Comparison of ENCODE assay signal across 1 cellular context in the genomic region with DNA sequence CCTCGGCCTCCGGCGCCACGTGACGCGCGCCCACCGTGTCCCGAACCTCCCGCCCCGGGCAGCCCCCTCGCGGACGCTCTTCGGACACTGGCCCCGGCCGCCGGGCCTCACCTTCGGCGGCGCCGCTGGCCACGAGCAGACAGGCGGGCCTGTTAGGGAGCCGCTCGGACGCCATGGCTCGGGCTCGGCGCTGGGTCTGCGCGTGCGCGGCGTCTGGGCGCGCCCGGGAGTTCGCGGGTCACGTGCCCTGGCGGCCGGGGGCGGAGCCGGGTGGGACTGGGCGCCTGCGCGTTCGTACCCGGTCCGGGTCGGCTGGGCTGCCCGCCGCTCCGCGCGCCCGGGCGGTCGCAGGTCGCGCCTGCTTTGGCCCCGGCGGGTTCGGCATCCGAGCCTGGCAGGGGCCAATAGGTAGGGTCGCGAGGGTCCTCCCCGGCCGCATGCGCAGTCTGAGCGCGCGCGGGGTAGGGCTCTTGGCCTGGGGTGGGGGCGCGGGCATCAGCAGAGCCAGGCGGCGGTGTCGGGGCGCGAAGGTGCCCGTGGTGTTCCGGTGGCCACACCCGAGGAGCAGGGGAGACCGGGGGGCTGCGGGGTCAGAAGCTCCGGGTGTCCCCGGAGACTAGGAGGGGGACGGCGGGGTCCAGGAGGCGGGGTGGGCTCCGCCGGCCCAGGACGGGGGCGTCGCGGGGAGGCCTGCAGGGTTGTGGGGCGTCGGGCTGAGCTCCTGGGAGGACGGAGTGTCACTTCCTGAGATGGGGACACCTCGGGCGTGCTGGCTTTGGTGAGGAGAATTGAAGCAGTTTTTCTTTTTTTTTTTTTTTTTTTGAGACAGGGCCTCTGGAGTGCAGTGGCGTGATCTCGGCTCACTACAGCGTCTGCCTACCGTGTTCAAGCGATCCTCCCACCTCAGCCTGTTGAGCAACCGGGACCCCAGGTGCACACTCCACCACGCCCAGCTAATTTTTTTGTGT.
TF ChIP-seq lines count a peak whose summit lies in the region.

A gene with protein sequence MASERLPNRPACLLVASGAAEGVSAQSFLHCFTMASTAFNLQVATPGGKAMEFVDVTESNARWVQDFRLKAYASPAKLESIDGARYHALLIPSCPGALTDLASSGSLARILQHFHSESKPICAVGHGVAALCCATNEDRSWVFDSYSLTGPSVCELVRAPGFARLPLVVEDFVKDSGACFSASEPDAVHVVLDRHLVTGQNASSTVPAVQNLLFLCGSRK (minus strand): TSS at position 200 of the 968 bp plus-strand sequence. CDS start 25 bp downstream, at position 175.

TF ChIP-seq in HepG2, 621 proteins besides CTCF, POLR2A, EP300 and RAD21 (continued from another document):
- TF ChIP-seq, protein P1, sequence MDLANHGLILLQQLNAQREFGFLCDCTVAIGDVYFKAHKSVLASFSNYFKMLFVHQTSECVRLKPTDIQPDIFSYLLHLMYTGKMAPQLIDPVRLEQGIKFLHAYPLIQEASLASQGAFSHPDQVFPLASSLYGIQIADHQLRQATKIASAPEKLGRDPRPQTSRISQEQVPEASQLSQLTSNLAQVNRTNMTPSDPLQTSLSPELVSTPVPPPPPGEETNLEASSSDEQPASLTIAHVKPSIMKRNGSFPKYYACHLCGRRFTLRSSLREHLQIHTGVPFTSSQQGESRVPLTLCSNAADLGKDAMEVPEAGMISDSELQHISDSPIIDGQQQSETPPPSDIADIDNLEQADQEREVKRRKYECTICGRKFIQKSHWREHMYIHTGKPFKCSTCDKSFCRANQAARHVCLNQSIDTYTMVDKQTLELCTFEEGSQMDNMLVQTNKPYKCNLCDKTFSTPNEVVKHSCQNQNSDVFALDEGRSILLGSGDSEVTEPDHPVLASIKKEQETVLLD (CRISPR knock-in tag; IDR thresholded peaks at IDR 0.05; ENCODE audit: low read depth), result no peak
TF ChIP-seq in HepG2: peak in this region for 139.
